1 cellular context compared by ENCODE assay signal in genomic region chr19:47152205-47152604, GRCh38.
A peak's percentile ranks its signal among the peaks of the same experiment; 100 is the strongest.
TF ChIP-seq lines count a peak whose summit lies in the region.

No MANE protein-coding gene starts in this region.

TF ChIP-seq in K562, 482 proteins besides CTCF, POLR2A, EP300 and RAD21:
- TF ChIP-seq KDM4B (IDR thresholded peaks at IDR 0.05; ENCODE audit: borderline replicate concordance in 2 of 2, low read depth in 1 of 2) (no peak), VEZF1 (CRISPR knock-in tag; IDR thresholded peaks at IDR 0.05) (peak; percentile 76)
